7 cellular contexts compared by ENCODE assay signal in the genomic region with DNA sequence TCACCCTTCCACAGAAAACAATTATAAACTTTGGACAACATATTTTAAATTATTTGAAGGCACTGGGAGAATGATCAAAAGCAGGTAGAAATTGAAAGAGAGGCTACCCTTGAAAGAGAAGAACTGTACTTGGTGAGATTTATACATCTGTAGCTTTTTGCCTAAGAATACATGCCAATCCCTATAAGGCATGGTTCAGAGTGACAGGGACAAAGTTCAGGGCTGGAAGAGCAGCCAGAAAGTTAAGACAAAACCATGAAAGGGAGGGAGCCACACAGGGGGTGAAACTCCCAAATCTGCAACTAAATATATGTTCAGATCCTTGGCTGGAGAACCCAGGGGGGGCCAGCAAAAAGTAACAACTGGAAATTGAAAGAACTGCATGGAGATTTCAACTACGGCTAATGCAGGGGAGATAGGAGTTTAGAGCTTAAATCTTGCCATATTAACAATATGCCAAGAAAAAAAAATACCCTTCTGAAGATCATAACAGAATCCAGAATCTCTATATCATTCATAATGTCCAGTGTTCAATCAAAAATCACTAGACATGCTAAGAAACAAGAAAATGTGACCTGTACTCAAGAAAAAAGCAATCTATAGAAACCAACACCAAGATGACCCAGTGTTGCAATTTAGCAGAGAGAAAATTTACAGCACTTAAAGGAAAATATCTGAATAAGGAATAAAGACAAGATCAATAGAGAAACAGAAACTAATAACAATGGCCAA.
"Had no signal": no experiment of that assay in that cellular context is flagged by ENCODE, and none has a peak within 500 bp of the region (broad histone marks: within the 10 kb centered on the region; RNA-seq: fewer than 3 reads in every experiment).

No MANE protein-coding gene starts in this region.

- FAIRE-seq: HTR-8/SVneo had no signal

- H3K27ac Mint-ChIP-seq: IgD-negative memory B cell had no signal

- H3K4me3 ChIP-seq: GM23248, HAP-1 had no signal

- H3K27ac ChIP-seq: GM23248 had no signal

- H2AFZ ChIP-seq: GM23248 had no signal

- H3K4me1 ChIP-seq: HAP-1 had no signal

- H3K9ac ChIP-seq: GM23248 had no signal

- H3K27me3 Mint-ChIP-seq: IgD-negative memory B cell had no signal

- ATAC-seq: HCT116 had no signal

- DNase-seq: GM23248, GOT3, H7 had no signal
